14 cellular contexts compared by ENCODE assay signal in the genomic region with DNA sequence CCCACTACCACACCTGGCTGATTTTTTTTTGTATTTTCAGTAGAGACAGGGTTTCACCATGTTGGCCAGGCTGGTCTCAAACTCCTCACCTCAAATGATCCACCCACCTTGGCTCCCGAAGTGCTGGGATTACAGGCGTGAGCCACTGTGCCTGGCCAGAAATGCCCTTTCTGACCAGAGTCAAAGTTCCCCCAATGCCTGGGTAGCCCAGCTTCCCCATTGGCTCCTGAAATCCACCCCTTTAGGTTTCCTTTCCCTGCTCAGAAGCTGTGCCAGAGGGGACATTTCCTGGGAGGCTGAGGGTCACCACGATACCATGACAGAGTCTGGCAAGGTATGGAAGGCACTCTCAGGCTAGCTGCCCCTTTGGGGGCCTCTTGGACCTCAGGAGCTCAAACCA. TPM values are rescaled to one million over a fixed set of nuclear protein-coding genes. Genes with fewer than 3 reads are reported as not detected.
DNase-seq lines count a peak whose midpoint lies in the region; ATAC-seq and TF ChIP-seq lines count a peak whose summit lies in the region.
"Had no signal": no experiment of that assay in that cellular context is flagged by ENCODE, and none has a peak within 500 bp of the region (broad histone marks: within the 10 kb centered on the region; RNA-seq: fewer than 3 reads in every experiment).

No MANE protein-coding gene starts in this region.

- no peaks in the 10 kb centered on the region for H3K36me3 ChIP-seq in RWPE2 (ENCODE audit: low read depth)
- H3K36me3 ChIP-seq: BE2C had no signal

- no peaks in the 10 kb centered on the region for H3K27me3 ChIP-seq in RWPE2 (ENCODE audit: insufficient read depth, poor library complexity, severe bottlenecking)
- H3K27me3 ChIP-seq: BE2C had no signal

- no peak overlapping the region for H3K4me3 ChIP-seq in RWPE2 (ENCODE audit: severe bottlenecking)

- ATAC-seq in RWPE2 (ENCODE audit: low read depth) (no peak), GM18909 (IDR thresholded peaks at IDR 0.05; ENCODE audit: poor library complexity, unreplicated experiment) (no peak), GM21717 (IDR thresholded peaks at IDR 0.05; ENCODE audit: unreplicated experiment) (no peak), esophagus mucosa (no peak)

- no peak for TF ChIP-seq CTCF in 22Rv1 (IDR thresholded peaks at IDR 0.05)
- TF ChIP-seq CTCF in RWPE2 (IDR thresholded peaks at IDR 0.05; ENCODE audit: poor library complexity, severe bottlenecking) = no peak

- peaks cover 10% of the 10 kb centered on the region for H3K4me1 ChIP-seq in RWPE2 (ENCODE audit: insufficient read depth, poor library complexity, severe bottlenecking)

- DNase-seq in RWPE2 (ENCODE audit: low spot score) = peak; percentile 16
- DNase-seq in mesenteric fat pad (ENCODE audit: low spot score) = peak; percentile 57
- DNase-seq: BE2C; C1 segment of cervical spinal cord; Caco-2; CD4-positive, CD25-positive, alpha-beta regulatory T cell; GOT3; H9; KG1 had no signal

- no peaks in the 10 kb centered on the region for H3K9me3 ChIP-seq in RWPE2 (ENCODE audit: severe bottlenecking)
- H3K9me3 ChIP-seq: BE2C, Caco-2 had no signal

- H3K27ac ChIP-seq in 22Rv1 (peak overlapping the region; percentile 39; the same call in 1 of the 2 replicates), RWPE2 (ENCODE audit: poor library complexity, severe bottlenecking) (no peak overlapping the region)

RNA-seq across cellular contexts. Expression of gene GSTZ1, which starts 3.5 kb away (rescaled TPM):
- total RNA-seq in mesenteric fat pad (12.0 TPM), esophagus mucosa (26.6 TPM)

RNA-seq across cellular contexts. Expression of gene POMT2, which starts 3.6 kb away (rescaled TPM):
- total RNA-seq in mesenteric fat pad (27.2 TPM), esophagus mucosa (11.2 TPM)

RNA-seq across cellular contexts. Expression of gene TMED8, which starts 52.6 kb away (rescaled TPM):
- total RNA-seq in mesenteric fat pad (15.3 TPM), esophagus mucosa (4.6 TPM)

RNA-seq across cellular contexts. Expression of gene SAMD15, which starts 52.9 kb away (rescaled TPM):
- total RNA-seq in mesenteric fat pad (1.5 TPM), esophagus mucosa (0.88 TPM)

RNA-seq across cellular contexts. Expression of gene NGB, which starts 53.3 kb away (rescaled TPM):
- total RNA-seq in mesenteric fat pad (not detected), esophagus mucosa (not detected)
- total RNA-seq: A172; Caco-2; CD4-positive, CD25-positive, alpha-beta regulatory T cell had no signal
